ENCODE assay signal across 1 cellular context in genomic region chr3:24450142-24450932, GRCh38.
A peak's percentile ranks its signal among the peaks of the same experiment; 100 is the strongest.
TF ChIP-seq lines count a peak whose summit lies in the region.

No MANE protein-coding gene starts in this region.

TF ChIP-seq in HepG2, 621 proteins besides CTCF, POLR2A, EP300 and RAD21 (continued from another document and continues in another):
- TF ChIP-seq GRHL1 (CRISPR knock-in tag; conservative IDR thresholded peaks at IDR 0.05) (no peak), TSC22D2 (CRISPR knock-in tag; IDR thresholded peaks at IDR 0.05; ENCODE audit: borderline replicate concordance) (no peak), HMGXB3 (CRISPR knock-in tag; IDR thresholded peaks at IDR 0.05; ENCODE audit: borderline replicate concordance) (no peak), ZNF407 (CRISPR knock-in tag; IDR thresholded peaks at IDR 0.05; ENCODE audit: not compliant biosample characterization) (no peak), GABPB1 (CRISPR knock-in tag; IDR thresholded peaks at IDR 0.05) (no peak), ZNF776 (CRISPR knock-in tag; IDR thresholded peaks at IDR 0.05) (no peak), NRL (CRISPR knock-in tag; IDR thresholded peaks at IDR 0.05; ENCODE audit: borderline replicate concordance) (no peak), KLF6 (CRISPR knock-in tag; IDR thresholded peaks at IDR 0.05) (no peak), MLXIP (CRISPR knock-in tag; IDR thresholded peaks at IDR 0.05; ENCODE audit: borderline replicate concordance) (no peak), ZKSCAN8 (CRISPR knock-in tag; IDR thresholded peaks at IDR 0.05; ENCODE audit: borderline replicate concordance) (peak; percentile 41; the same call in 1 of the 2 replicates), FOXK2 (IDR thresholded peaks at IDR 0.05) (no peak), ARID3A (IDR thresholded peaks at IDR 0.05; ENCODE audit: low read depth, low read length) (peak; percentile 65; the same call in 1 of the 2 replicates), FOXK1 (CRISPR knock-in tag; IDR thresholded peaks at IDR 0.05; ENCODE audit: borderline replicate concordance, low read depth) (no peak; the same call in 1 of the 2 replicates), SKIL (CRISPR knock-in tag; IDR thresholded peaks at IDR 0.05; ENCODE audit: borderline replicate concordance) (no peak), HMG20B (CRISPR knock-in tag; conservative IDR thresholded peaks at IDR 0.05) (no peak; the same call in 1 of the 2 replicates), ZBTB20 (CRISPR knock-in tag; IDR thresholded peaks at IDR 0.05; ENCODE audit: borderline replicate concordance, low read depth) (no peak), ZNF225 (CRISPR knock-in tag; IDR thresholded peaks at IDR 0.05) (no peak), ATF6 (CRISPR knock-in tag; conservative IDR thresholded peaks at IDR 0.05) (no peak), GLMP (CRISPR knock-in tag; IDR thresholded peaks at IDR 0.05; ENCODE audit: borderline replicate concordance) (no peak), CEBPB (IDR thresholded peaks at IDR 0.05; ENCODE audit: borderline replicate concordance, low read depth, low read length) (peak; percentile 97), IKZF1 (IDR thresholded peaks at IDR 0.05) (no peak), ZSCAN21 (CRISPR knock-in tag; IDR thresholded peaks at IDR 0.05; ENCODE audit: borderline replicate concordance) (no peak), ZNF790 (CRISPR knock-in tag; IDR thresholded peaks at IDR 0.05; ENCODE audit: borderline replicate concordance) (no peak), ZC3H4 (CRISPR knock-in tag; IDR thresholded peaks at IDR 0.05; ENCODE audit: borderline replicate concordance) (no peak), ZNF251 (CRISPR knock-in tag; IDR thresholded peaks at IDR 0.05) (no peak), SALL2 (CRISPR knock-in tag; IDR thresholded peaks at IDR 0.05) (no peak), TRIM24 (CRISPR knock-in tag; IDR thresholded peaks at IDR 0.05) (no peak), NR2F2 (IDR thresholded peaks at IDR 0.05; ENCODE audit: borderline replicate concordance, low read depth) (peak; percentile 83)
